19 cellular contexts compared by ENCODE assay signal in genomic region chr11:76115555-76115954, GRCh38.
DNase-seq lines count a peak whose midpoint lies in the region; ATAC-seq, FAIRE-seq and TF ChIP-seq lines count a peak whose summit lies in the region.
"Had no signal": no experiment of that assay in that cellular context is flagged by ENCODE, and none has a peak within 500 bp of the region (broad histone marks: within the 10 kb centered on the region; RNA-seq: fewer than 3 reads in every experiment).

No MANE protein-coding gene starts in this region.

- in situ Hi-C loops in K562 (cut with MboI): no loop called here

- FAIRE-seq in K562 (lab: Jason Lieb, UNC): no peak
- FAIRE-seq: A549, D721Med, H54 had no signal

- DNase-seq in K562 (ENCODE audit: extremely low read depth in 1 of 4, low spot score in 3 of 4): no peak
- DNase-seq in stimulated activated naive B cell treated with anti-CD40 and anti-IgM and Interleukin-4, amounts not matched to agents 10 μg/mL and 1 μg/mL and 100 μg/mL, for 72 hours: no peak
- no peak for DNase-seq in activated T-helper 2 cell treated with anti-CD3 and anti-CD28 coated beads, Interferon-gamma antibody, Interleukin-2, Interleukin-4, amounts not matched to agents 10 μg/mL and 5 μg/mL and 100 μg/mL, durations not matched to agents 14 hours and 24 hours and 36 hours (ENCODE audit: low spot score)
- no peak for DNase-seq in esophagus muscularis mucosa (ENCODE audit: extremely low spot score)
- DNase-seq: CD8-positive, alpha-beta T cell; COR-L47; DMS153; DMS79 treated with DMSO at 0.1 percent for 48 hours; GDM1; GM23248 had no signal

- no peak for TF ChIP-seq POLR2A in K562 (conservative IDR thresholded peaks at IDR 0.05)
- TF ChIP-seq POLR2A in esophagus muscularis mucosa (IDR thresholded peaks at IDR 0.05; ENCODE audit: low read depth): no peak

- H3K9ac ChIP-seq in SU-DHL-6 (ENCODE audit: low read length) (no peak overlapping the region), K562 (ENCODE audit: insufficient read depth in 1 of 2, low read depth in 2 of 2, low read length in 2 of 2) (no peak overlapping the region)
- H3K9ac ChIP-seq: GM23248 had no signal

- no peaks in the 10 kb centered on the region for H3K9me2 ChIP-seq in SU-DHL-6 (replicated peaks; ENCODE audit: insufficient read depth, low read length)

- H3K4me2 ChIP-seq in SU-DHL-6 (ENCODE audit: low read depth, low read length, poor library complexity, severe bottlenecking): peak overlapping the region; percentile 5
- no peak overlapping the region for H3K4me2 ChIP-seq in K562 (ENCODE audit: insufficient read depth, low read length)
- H3K4me2 ChIP-seq: A549 had no signal

- TF ChIP-seq CTCF in SU-DHL-6 (IDR thresholded peaks at IDR 0.05; ENCODE audit: insufficient read depth, low read length, poor library complexity, severe bottlenecking): no peak
- TF ChIP-seq CTCF in K562 (IDR thresholded peaks at IDR 0.05 in 2 of 3, conservative IDR thresholded peaks at IDR 0.05 in 1 of 3; ENCODE audit: insufficient read depth in 2 of 3, low read depth in 1 of 3, low read length in 3 of 3): no peak
- no peak for TF ChIP-seq CTCF in esophagus muscularis mucosa (IDR thresholded peaks at IDR 0.05)

- H4K20me1 ChIP-seq in SU-DHL-6 (ENCODE audit: low read depth, low read length) (no peaks in the 10 kb centered on the region), K562 (replicated peaks; ENCODE audit: control insufficient read depth, insufficient read depth, low read length) (no peaks in the 10 kb centered on the region)

- ATAC-seq in K562 (peak; percentile 60; the same call in 2 of the 3 replicates), GM21447 (IDR thresholded peaks at IDR 0.05; ENCODE audit: unreplicated experiment) (no peak)
- ATAC-seq in stimulated activated naive B cell treated with anti-CD40 and anti-IgM and Interleukin-4, amounts not matched to agents 10 μg/mL and 1 μg/mL and 100 μg/mL, for 72 hours (replicated peaks): peak; percentile 90
- ATAC-seq: A549; CD8-positive, alpha-beta T cell; HCT116 had no signal

- 0 out of 2 replicates have a peak, but pooled peaks cover 6% of the 10 kb centered on the region for H3F3A ChIP-seq in SU-DHL-6 (ENCODE audit: insufficient read depth)

- no peaks in the 10 kb centered on the region for H3K27me3 ChIP-seq in SU-DHL-6 (ENCODE audit: low read length)
- H3K27me3 ChIP-seq in K562 (ENCODE audit: control insufficient read depth in 2 of 2, insufficient read depth in 2 of 2, low read length in 2 of 2): no peaks in the 10 kb centered on the region
- H3K27me3 ChIP-seq in esophagus muscularis mucosa: no peaks in the 10 kb centered on the region

- H3K27me3 Mint-ChIP-seq in IgD-negative memory B cell: no peaks in the 10 kb centered on the region
- H3K27me3 Mint-ChIP-seq in stimulated activated naive B cell treated with anti-CD40 and anti-IgM and Interleukin-4, amounts not matched to agents 10 μg/mL and 1 μg/mL and 100 μg/mL, for 72 hours: no peaks in the 10 kb centered on the region
- H3K27me3 Mint-ChIP-seq in activated T-helper 2 cell treated with anti-CD3 and anti-CD28 coated beads, Interferon-gamma antibody, Interleukin-2, Interleukin-4, amounts not matched to agents 10 μg/mL and 5 μg/mL and 100 μg/mL, durations not matched to agents 14 hours and 24 hours and 36 hours (ENCODE audit: low read depth): no peaks in the 10 kb centered on the region

- no peak overlapping the region for H2AFZ ChIP-seq in SU-DHL-6 (ENCODE audit: low read depth, low read length, severe bottlenecking)
- no peak overlapping the region for H2AFZ ChIP-seq in K562 (ENCODE audit: low read depth, low read length)
- H2AFZ ChIP-seq: GM23248 had no signal

- BruUV-seq in K562 (replicated peaks; lab: Mats Ljungman, UMichigan): no TSS peak

- H3K9me3 Mint-ChIP-seq in IgD-negative memory B cell: no peaks in the 10 kb centered on the region
- H3K9me3 Mint-ChIP-seq in stimulated activated naive B cell treated with anti-CD40 and anti-IgM and Interleukin-4, amounts not matched to agents 10 μg/mL and 1 μg/mL and 100 μg/mL, for 72 hours: peaks cover 5 to 6% of the 10 kb centered on the region in 2 donors
- H3K9me3 Mint-ChIP-seq in activated T-helper 2 cell treated with anti-CD3 and anti-CD28 coated beads, Interferon-gamma antibody, Interleukin-2, Interleukin-4, amounts not matched to agents 10 μg/mL and 5 μg/mL and 100 μg/mL, durations not matched to agents 14 hours and 24 hours and 36 hours: no peaks in the 10 kb centered on the region
- H3K9me3 Mint-ChIP-seq: CD8-positive, alpha-beta T cell had no signal

- peaks cover 37 to 49% (median 39%) of the 10 kb centered on the region in 3 donors for H3K4me1 Mint-ChIP-seq in IgD-negative memory B cell
- H3K4me1 Mint-ChIP-seq in stimulated activated naive B cell treated with anti-CD40 and anti-IgM and Interleukin-4, amounts not matched to agents 10 μg/mL and 1 μg/mL and 100 μg/mL, for 72 hours: peaks cover 35 to 55% of the 10 kb centered on the region in 2 donors
- peaks cover 3% of the 10 kb centered on the region for H3K4me1 Mint-ChIP-seq in activated T-helper 2 cell treated with anti-CD3 and anti-CD28 coated beads, Interferon-gamma antibody, Interleukin-2, Interleukin-4, amounts not matched to agents 10 μg/mL and 5 μg/mL and 100 μg/mL, durations not matched to agents 14 hours and 24 hours and 36 hours (ENCODE audit: low read depth)

- peak overlapping the region in 1 of 4 donors; percentile 47 for H3K4me3 Mint-ChIP-seq in IgD-negative memory B cell
- H3K4me3 Mint-ChIP-seq in stimulated activated naive B cell treated with anti-CD40 and anti-IgM and Interleukin-4, amounts not matched to agents 10 μg/mL and 1 μg/mL and 100 μg/mL, for 72 hours: peak overlapping the region; percentile 42 to 75
- no peak overlapping the region for H3K4me3 Mint-ChIP-seq in activated T-helper 2 cell treated with anti-CD3 and anti-CD28 coated beads, Interferon-gamma antibody, Interleukin-2, Interleukin-4, amounts not matched to agents 10 μg/mL and 5 μg/mL and 100 μg/mL, durations not matched to agents 14 hours and 24 hours and 36 hours (ENCODE audit: low read depth)
- H3K4me3 Mint-ChIP-seq: CD14-positive monocyte; CD8-positive, alpha-beta T cell had no signal

- H3K9me3 ChIP-seq in SU-DHL-6 (ENCODE audit: insufficient read depth, low read length) (no peaks in the 10 kb centered on the region), K562 (replicated peaks; ENCODE audit: control insufficient read depth, insufficient read depth, low read depth, low read length) (no peaks in the 10 kb centered on the region), esophagus muscularis mucosa (no peaks in the 10 kb centered on the region)
- H3K9me3 ChIP-seq: A549 had no signal

- no peak for TF ChIP-seq RAD21 in K562 (CRISPR knock-in tag; conservative IDR thresholded peaks at IDR 0.05 in 1 of 2, IDR thresholded peaks at IDR 0.05 in 1 of 2)

- peaks cover 14 to 31% of the 10 kb centered on the region in 2 experiments for H3K4me1 ChIP-seq in K562 (replicated peaks in 1 of 2; ENCODE audit: control insufficient read depth in 2 of 2, insufficient read depth in 2 of 2, low read length in 2 of 2)
- H3K4me1 ChIP-seq in esophagus muscularis mucosa: peaks cover 10 to 21% (median 19%) of the 10 kb centered on the region in 4 donors
- H3K4me1 ChIP-seq: A549 had no signal

- TF ChIP-seq EP300 in K562 (IDR thresholded peaks at IDR 0.05; ENCODE audit: low read length) (no peak), esophagus muscularis mucosa (IDR thresholded peaks at IDR 0.05) (no peak)

- POLR2A ChIA-PET in K562 (lab: Yijun Ruan, JAX): interaction anchor here (0.6 to 0.8 kb wide), 2 partner anchors 13 to 34 kb away, joined by 3 to 4 read pairs; no protein-coding TSS in a partner anchor

- 4% methylated on average over 3 of the region's 3 CpGs for WGBS in K562 (ENCODE audit: insufficient coverage, low coverage, missing lambda C conversion rate)
- WGBS in esophagus muscularis mucosa: 98% methylated on average over 3 of the region's 3 CpGs

- H3K27ac ChIP-seq in SU-DHL-6 (ENCODE audit: low read depth, low read length): peak overlapping the region; percentile 30
- no peak overlapping the region for H3K27ac ChIP-seq in K562 (ENCODE audit: extremely low read depth, low read depth, low read length)
- H3K27ac ChIP-seq in esophagus muscularis mucosa (replicated peaks in 1 of 4): no peak overlapping the region
- H3K27ac ChIP-seq: A549, GM23248, HL-60 had no signal

- H3K4me3 ChIP-seq in SU-DHL-6 (ENCODE audit: insufficient read depth, low read length, poor library complexity, severe bottlenecking) (no peak overlapping the region), K562 (no peak overlapping the region), esophagus muscularis mucosa (no peak overlapping the region)
- H3K4me3 ChIP-seq: A549, GM23248 had no signal

- no peaks in the 10 kb centered on the region for H3K79me2 ChIP-seq in SU-DHL-6 (ENCODE audit: insufficient read depth, low read length)
- no peaks in the 10 kb centered on the region for H3K79me2 ChIP-seq in K562 (ENCODE audit: control insufficient read depth, insufficient read depth, low read length)

- H3K27ac Mint-ChIP-seq in IgD-negative memory B cell: peak overlapping the region in 2 of 3 donors; percentile 4 to 66
- H3K27ac Mint-ChIP-seq in stimulated activated naive B cell treated with anti-CD40 and anti-IgM and Interleukin-4, amounts not matched to agents 10 μg/mL and 1 μg/mL and 100 μg/mL, for 72 hours: peak overlapping the region; percentile 95
- no peak overlapping the region for H3K27ac Mint-ChIP-seq in activated T-helper 2 cell treated with anti-CD3 and anti-CD28 coated beads, Interferon-gamma antibody, Interleukin-2, Interleukin-4, amounts not matched to agents 10 μg/mL and 5 μg/mL and 100 μg/mL, durations not matched to agents 14 hours and 24 hours and 36 hours
- H3K27ac Mint-ChIP-seq: CD14-positive monocyte; CD8-positive, alpha-beta T cell had no signal

- H3K36me3 ChIP-seq in SU-DHL-6 (ENCODE audit: low read length) (peaks cover 7% of the 10 kb centered on the region; the same call in 1 of the 2 replicates), K562 (ENCODE audit: control insufficient read depth, insufficient read depth, low read length) (peaks cover 4% of the 10 kb centered on the region; the same call in 2 of the 3 replicates), esophagus muscularis mucosa (peaks cover 0 to 6% (median 2%) of the 10 kb centered on the region in 4 donors)

- intact Hi-C loops in K562 (cut with micrococcal nuclease): no loop called here
- intact Hi-C loops in activated T-helper 2 cell treated with anti-CD3 and anti-CD28 coated beads, Interferon-gamma antibody, Interleukin-2, Interleukin-4, amounts not matched to agents 10 μg/mL and 5 μg/mL and 100 μg/mL, durations not matched to agents 14 hours and 24 hours and 36 hours (cut with micrococcal nuclease): no loop called here
- intact Hi-C loops in esophagus muscularis mucosa (cut with DNase I): no loop called here

- CTCF ChIA-PET in K562 (lab: Yijun Ruan, JAX; ENCODE audit: low intra/inter-chr PET ratio): no interaction called here

- H3K36me3 Mint-ChIP-seq in IgD-negative memory B cell: peaks cover 5% of the 10 kb centered on the region
- H3K36me3 Mint-ChIP-seq in stimulated activated naive B cell treated with anti-CD40 and anti-IgM and Interleukin-4, amounts not matched to agents 10 μg/mL and 1 μg/mL and 100 μg/mL, for 72 hours: peaks cover 42% of the 10 kb centered on the region in 2 donors
- H3K36me3 Mint-ChIP-seq in activated T-helper 2 cell treated with anti-CD3 and anti-CD28 coated beads, Interferon-gamma antibody, Interleukin-2, Interleukin-4, amounts not matched to agents 10 μg/mL and 5 μg/mL and 100 μg/mL, durations not matched to agents 14 hours and 24 hours and 36 hours (ENCODE audit: low read depth): peaks cover 5% of the 10 kb centered on the region

- H3K9me1 ChIP-seq in K562 (ENCODE audit: control insufficient read depth, insufficient read depth, low read length): no peaks in the 10 kb centered on the region
